ENCODE assay signal across 13 cellular contexts in genomic region chr12:69999561-69999960, GRCh38.
"Had no signal": no experiment of that assay in that cellular context is flagged by ENCODE, and none has a peak within 500 bp of the region (broad histone marks: within the 10 kb centered on the region; RNA-seq: fewer than 3 reads in every experiment).

No MANE protein-coding gene starts in this region.

- H3K36me3 ChIP-seq: esophagus muscularis mucosa had no signal

- ATAC-seq: natural killer cell had no signal

- DNase-seq: activated CD4-positive, alpha-beta memory T cell treated with anti-CD3 and anti-CD28 coated beads, Interleukin-2, amount 10 ng/mL, durations not matched to agents 7 days and 5 days; activated CD4-positive, alpha-beta T cell treated with anti-CD3 and anti-CD28 coated beads for 1 hour; activated gamma-delta T cell; activated naive CD8-positive, alpha-beta T cell treated with anti-CD3 and anti-CD28 coated beads, Interleukin-2, amount 10 ng/mL, durations not matched to agents 7 days and 5 days; activated T-cell treated with anti-CD3 and anti-CD28 coated beads, Interleukin-2, amount 50 U/mL, for 48 hours; anterior cingulate cortex; glutamatergic neuron; mammary epithelial cell; natural killer cell; posterior cingulate gyrus; stimulated activated CD4-positive, alpha-beta T cell treated with anti-CD3 and anti-CD28 coated beads, Interleukin-15, amount 100 ng/mL, for 24 hours; stimulated activated CD4-positive, alpha-beta T cell treated with anti-CD3 and anti-CD28 coated beads, Interleukin-4, amount 100 ng/mL, for 24 hours had no signal

- H3K4me3 ChIP-seq: esophagus muscularis mucosa had no signal

- H3K9me3 ChIP-seq: esophagus muscularis mucosa had no signal

- H3K27me3 ChIP-seq: esophagus muscularis mucosa had no signal

- H3K27ac ChIP-seq: esophagus muscularis mucosa had no signal
